22 cellular contexts compared by ENCODE assay signal in the genomic region with DNA sequence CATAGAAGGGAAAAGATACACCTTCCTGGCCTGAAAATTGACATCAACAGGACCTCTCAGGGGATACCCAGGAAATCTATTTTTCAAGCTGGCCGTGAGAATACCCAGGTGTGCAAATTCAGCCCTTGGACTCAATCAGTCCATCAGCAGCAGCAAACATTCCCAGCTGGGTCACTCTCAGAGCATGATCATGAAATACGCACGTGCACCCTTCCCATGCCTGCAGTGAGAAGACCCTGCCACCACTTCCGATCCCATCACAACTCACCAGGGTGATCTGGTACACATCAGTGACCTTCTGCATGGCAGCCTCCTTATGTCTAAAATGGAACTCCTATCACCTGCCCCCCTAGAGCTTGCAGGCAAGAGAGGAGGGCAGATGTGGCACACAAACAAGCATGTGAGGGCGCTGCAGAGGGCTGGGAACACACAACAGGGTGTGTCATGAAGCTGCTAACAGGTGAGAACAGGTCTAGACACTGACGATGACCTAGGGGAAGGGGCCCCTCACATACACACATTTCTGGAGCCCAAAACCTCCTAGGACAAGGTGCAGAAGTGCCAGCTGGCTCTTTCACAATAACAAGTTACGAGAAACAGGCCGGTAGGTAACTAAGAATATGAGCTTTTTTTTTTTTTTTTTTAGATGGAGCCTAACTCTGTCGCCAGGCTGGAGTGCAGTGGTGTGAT. TPM values are rescaled to one million over a fixed set of nuclear protein-coding genes. Genes with fewer than 3 reads are reported as not detected.
DNase-seq lines count a peak whose midpoint lies in the region; ATAC-seq, FAIRE-seq and TF ChIP-seq lines count a peak whose summit lies in the region.
"Had no signal": no experiment of that assay in that cellular context is flagged by ENCODE, and none has a peak within 500 bp of the region (broad histone marks: within the 10 kb centered on the region; RNA-seq: fewer than 3 reads in every experiment).

No MANE protein-coding gene starts in this region.

- H3K27me3 ChIP-seq in left ventricle myocardium inferior (ENCODE audit: low read depth) (peaks cover 40% of the 10 kb centered on the region), heart right ventricle (peaks cover 0 to 6% (median 0%) of the 10 kb centered on the region in 7 donors), right lobe of liver (no peaks in the 10 kb centered on the region), thoracic aorta (replicated peaks; ENCODE audit: insufficient read depth) (no peaks in the 10 kb centered on the region)

- intact Hi-C loops in left ventricle myocardium inferior (cut with micrococcal nuclease) = no loop called here
- intact Hi-C loops in heart right ventricle (cut with DNase I) = no loop called here
- intact Hi-C loops in right lobe of liver (cut with DNase I) = loop anchor here in 1 of 2 donors (10.0 kb wide), 1 partner anchor 250 kb away; no protein-coding TSS in a partner anchor

- no peaks in the 10 kb centered on the region for H3K9me3 Mint-ChIP-seq in nephron progenitor cell
- H3K9me3 Mint-ChIP-seq in activated CD4-positive, alpha-beta memory T cell treated with anti-CD3 and anti-CD28 coated beads, Interleukin-2, amount 10 ng/mL, durations not matched to agents 7 days and 5 days = no peaks in the 10 kb centered on the region
- H3K9me3 Mint-ChIP-seq: CD8-positive, alpha-beta T cell had no signal

- FAIRE-seq in RCC 7860 (lab: Jason Lieb, UNC) = no peak
- FAIRE-seq: D721Med, G401.6, H54 had no signal

- H3K4me3 Mint-ChIP-seq in nephron progenitor cell = no peak overlapping the region
- H3K4me3 Mint-ChIP-seq in activated CD4-positive, alpha-beta memory T cell treated with anti-CD3 and anti-CD28 coated beads, Interleukin-2, amount 10 ng/mL, durations not matched to agents 7 days and 5 days = no peak overlapping the region
- H3K4me3 Mint-ChIP-seq: CD14-positive monocyte; CD8-positive, alpha-beta T cell; IgD-negative memory B cell had no signal

- H3K4me1 ChIP-seq in left ventricle myocardium inferior (peaks cover 34% of the 10 kb centered on the region), heart right ventricle (peaks cover 0 to 40% (median 0%) of the 10 kb centered on the region in 9 donors), right lobe of liver (peaks cover 0 to 15% (median 2%) of the 10 kb centered on the region in 4 donors), thoracic aorta (ENCODE audit: control insufficient read depth in 1 of 2, low read depth in 2 of 2) (peaks cover 33 to 86% of the 10 kb centered on the region in 2 donors)

- H3K27me3 Mint-ChIP-seq in nephron progenitor cell (ENCODE audit: low read depth, poor library complexity) = peaks cover 5% of the 10 kb centered on the region
- peaks cover 3% of the 10 kb centered on the region for H3K27me3 Mint-ChIP-seq in activated CD4-positive, alpha-beta memory T cell treated with anti-CD3 and anti-CD28 coated beads, Interleukin-2, amount 10 ng/mL, durations not matched to agents 7 days and 5 days

- H3K36me3 ChIP-seq in left ventricle myocardium inferior (peaks cover 8% of the 10 kb centered on the region), heart right ventricle (no peaks in the 10 kb centered on the region), right lobe of liver (no peaks in the 10 kb centered on the region), thoracic aorta (peaks cover 10% of the 10 kb centered on the region)

- no peaks in the 10 kb centered on the region for H3K4me1 Mint-ChIP-seq in nephron progenitor cell
- H3K4me1 Mint-ChIP-seq in activated CD4-positive, alpha-beta memory T cell treated with anti-CD3 and anti-CD28 coated beads, Interleukin-2, amount 10 ng/mL, durations not matched to agents 7 days and 5 days = peaks cover 2% of the 10 kb centered on the region

- DNase-seq in left ventricle myocardium inferior (no peak), heart right ventricle (no peak), right lobe of liver (peak in 1 of 3 donors; percentile 45), thoracic aorta (ENCODE audit: low spot score) (no peak), nephron progenitor cell (no peak), RCC 7860 (ENCODE audit: low spot score) (no peak)
- no peak for DNase-seq in activated CD4-positive, alpha-beta memory T cell treated with anti-CD3 and anti-CD28 coated beads, Interleukin-2, amount 10 ng/mL, durations not matched to agents 7 days and 5 days
- DNase-seq: CD8-positive, alpha-beta T cell; COR-L47; DMS153; DMS79 treated with DMSO at 0.1 percent for 48 hours; EL; GM23248 had no signal

- H3K9me3 ChIP-seq in left ventricle myocardium inferior (replicated peaks) (no peaks in the 10 kb centered on the region), heart right ventricle (peaks cover 0 to 4% (median 0%) of the 10 kb centered on the region in 11 donors), right lobe of liver (no peaks in the 10 kb centered on the region), thoracic aorta (no peaks in the 10 kb centered on the region)

- H3K4me3 ChIP-seq in left ventricle myocardium inferior (no peak overlapping the region), heart right ventricle (no peak overlapping the region), right lobe of liver (no peak overlapping the region), thoracic aorta (no peak overlapping the region)
- H3K4me3 ChIP-seq: GM23248 had no signal

- POLR2A ChIA-PET in activated CD4-positive, alpha-beta memory T cell treated with anti-CD3 and anti-CD28 coated beads, Interleukin-2, amount 10 ng/mL, durations not matched to agents 7 days and 5 days (lab: Charles Lee) = interaction anchor here (0.6 kb wide), 1 partner anchor 17 kb away, joined by 4 read pairs; no protein-coding TSS in a partner anchor

- no peak overlapping the region for H3K27ac Mint-ChIP-seq in nephron progenitor cell
- no peak overlapping the region for H3K27ac Mint-ChIP-seq in activated CD4-positive, alpha-beta memory T cell treated with anti-CD3 and anti-CD28 coated beads, Interleukin-2, amount 10 ng/mL, durations not matched to agents 7 days and 5 days
- H3K27ac Mint-ChIP-seq: CD14-positive monocyte; CD8-positive, alpha-beta T cell; IgD-negative memory B cell had no signal

- 86 to 90% methylated on average over 9 of the region's 9 CpGs for WGBS in heart right ventricle, 2 donors
- WGBS in right lobe of liver (ENCODE audit: insufficient coverage, low coverage, low lambda C conversion rate, missing lambda C conversion rate) = 33% methylated on average over 4 of the region's 9 CpGs

- TF ChIP-seq POLR2A in right lobe of liver (IDR thresholded peaks at IDR 0.05) = no peak

- no peak for ATAC-seq in heart right ventricle
- peak; percentile 38 to 69 (median 57) for ATAC-seq in right lobe of liver
- no peak for ATAC-seq in thoracic aorta (ENCODE audit: insufficient number of reproducible peaks, low FRiP score, low read depth)
- no peak for ATAC-seq in HG02885 (IDR thresholded peaks at IDR 0.05; ENCODE audit: poor library complexity, unreplicated experiment)
- ATAC-seq: CD8-positive, alpha-beta T cell; HCT116 had no signal

- H3K27ac ChIP-seq in left ventricle myocardium inferior (replicated peaks) (peak overlapping the region; percentile 81), heart right ventricle (no peak overlapping the region), right lobe of liver (peak overlapping the region in 1 of 3 donors; percentile 53), thoracic aorta (peak overlapping the region; percentile 94 to 96)
- H3K27ac ChIP-seq: 22Rv1, GM23248 had no signal

- no peaks in the 10 kb centered on the region for H3K36me3 Mint-ChIP-seq in nephron progenitor cell (ENCODE audit: low read depth)
- no peaks in the 10 kb centered on the region for H3K36me3 Mint-ChIP-seq in activated CD4-positive, alpha-beta memory T cell treated with anti-CD3 and anti-CD28 coated beads, Interleukin-2, amount 10 ng/mL, durations not matched to agents 7 days and 5 days (ENCODE audit: low read depth)
- H3K36me3 Mint-ChIP-seq: CD14-positive monocyte; CD8-positive, alpha-beta T cell had no signal

- CTCF ChIA-PET in activated CD4-positive, alpha-beta memory T cell treated with anti-CD3 and anti-CD28 coated beads, Interleukin-2, amount 10 ng/mL, durations not matched to agents 7 days and 5 days (lab: Charles Lee) = interaction anchor here (0.6 to 1.2 kb wide), 2 partner anchors 13 to 29 kb away, joined by 3 read pairs; no protein-coding TSS in a partner anchor

- TF ChIP-seq CTCF in left ventricle myocardium inferior (IDR thresholded peaks at IDR 0.05; ENCODE audit: borderline replicate concordance) (no peak), heart right ventricle (IDR thresholded peaks at IDR 0.05) (no peak), right lobe of liver (IDR thresholded peaks at IDR 0.05) (no peak), thoracic aorta (IDR thresholded peaks at IDR 0.05) (no peak), nephron progenitor cell (IDR thresholded peaks at IDR 0.05) (no peak)

RNA-seq across cellular contexts. Expression of a gene that starts 37.8 kb away (rescaled TPM):
- total RNA-seq in left ventricle myocardium inferior (4.1 TPM), heart right ventricle (10 to 100 TPM in 1 of 10 donors, 1 to 10 TPM in 9; 1.8 to 12.4 (median 3.8) TPM), right lobe of liver (1 to 10 TPM; 1.0 to 6.5 (median 4.3) TPM), thoracic aorta (100 to 1,000 TPM; 146 to 172 TPM)
- polyA plus RNA-seq in heart right ventricle = 1 to 10 TPM; 1.8 to 5.0 TPM
- total RNA-seq in activated CD4-positive, alpha-beta memory T cell treated with anti-CD3 and anti-CD28 coated beads, Interleukin-2, amount 10 ng/mL, durations not matched to agents 7 days and 5 days = 100 to 1,000 TPM; 180 to 195 TPM

RNA-seq across cellular contexts. Expression of a gene that starts 42.4 kb away (rescaled TPM):
- total RNA-seq in left ventricle myocardium inferior = 62.5 TPM
- 10 to 100 TPM; 25.3 to 91.5 (median 36.6) TPM for total RNA-seq in heart right ventricle
- 10 to 100 TPM; 46.5 to 65.9 TPM for polyA plus RNA-seq in heart right ventricle
- 10 to 100 TPM in 5 of 6 experiments, 1 to 10 TPM in 1; 6.7 to 36.3 (median 17.8) TPM for total RNA-seq in right lobe of liver
- 1,000 to 10,000 TPM in 1 of 2 donors, 100 to 1,000 TPM in 1; 824 to 1,103 TPM for total RNA-seq in thoracic aorta
- 1 to 10 TPM; 2.0 to 2.5 TPM for total RNA-seq in activated CD4-positive, alpha-beta memory T cell treated with anti-CD3 and anti-CD28 coated beads, Interleukin-2, amount 10 ng/mL, durations not matched to agents 7 days and 5 days
- total RNA-seq: HT-29 had no signal

Comparison
In these comparisons a context has a peak if more than half of its experiments do, and no peak if none do; other contexts are left out.
1. H3K27ac ChIP-seq: peak in left ventricle myocardium inferior (single experiment) and thoracic aorta (2 of 2); none in heart right ventricle (0 of 10).
2. ATAC-seq: peak in right lobe of liver (4 of 4); none in heart right ventricle (0 of 8), thoracic aorta (single experiment) and HG02885 (single experiment).
3. RNA of a gene that starts 37.8 kb away (total RNA-seq): 180 to 195 TPM in activated CD4-positive, alpha-beta memory T cell treated with anti-CD3 and anti-CD28 coated beads, Interleukin-2, amount 10 ng/mL, durations not matched to agents 7 days and 5 days and 146 to 172 TPM in thoracic aorta; 1.0 to 6.5 TPM in right lobe of liver, 4.1 TPM in left ventricle myocardium inferior (single experiment) and 1.8 to 12.4 TPM in heart right ventricle; every median in the first group is over 10 times any median in the second.
4. RNA of a gene that starts 42.4 kb away (total RNA-seq): 824 to 1,103 TPM in thoracic aorta; 62.5 TPM in left ventricle myocardium inferior (single experiment), 25.3 to 91.5 TPM in heart right ventricle, 6.7 to 36.3 TPM in right lobe of liver and 2.0 to 2.5 TPM in activated CD4-positive, alpha-beta memory T cell treated with anti-CD3 and anti-CD28 coated beads, Interleukin-2, amount 10 ng/mL, durations not matched to agents 7 days and 5 days; every median in the first group is over 4 times any median in the second.